ENCODE assay signal across 27 cellular contexts in the genomic region with DNA sequence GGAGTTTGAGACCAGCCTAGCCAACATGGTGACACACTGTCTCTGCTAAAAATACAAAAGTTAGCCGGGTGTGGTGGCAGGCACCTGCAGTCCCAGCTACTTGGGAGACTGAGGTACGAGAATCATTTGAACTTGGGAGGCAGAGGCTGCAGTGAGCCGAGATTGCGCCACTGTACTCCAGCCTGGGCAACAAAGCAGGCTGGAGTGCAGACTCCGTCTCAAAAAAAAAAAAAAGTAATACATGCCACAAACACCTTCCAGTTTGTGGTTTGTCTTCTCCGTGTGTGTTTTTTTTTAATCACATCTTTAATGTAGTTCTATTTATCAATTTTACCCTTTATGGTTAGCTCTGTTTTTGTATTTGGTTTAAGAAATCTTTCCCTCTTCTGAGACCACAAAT.
"Had no signal": no experiment of that assay in that cellular context is flagged by ENCODE, and none has a peak within 500 bp of the region (broad histone marks: within the 10 kb centered on the region; RNA-seq: fewer than 3 reads in every experiment).

No MANE protein-coding gene starts in this region.

- H3K27me3 Mint-ChIP-seq: activated CD4-positive, alpha-beta memory T cell treated with anti-CD3 and anti-CD28 coated beads, Interleukin-2, amount 10 ng/mL, durations not matched to agents 7 days and 5 days; activated CD4-positive, alpha-beta T cell treated with anti-CD3 and anti-CD28 coated beads, Interleukin-2, amount 10 ng/mL, durations not matched to agents 7 days and 5 days; activated naive CD8-positive, alpha-beta T cell treated with anti-CD3 and anti-CD28 coated beads for 36 hours had no signal

- DNase-seq: activated CD4-positive, alpha-beta memory T cell treated with anti-CD3 and anti-CD28 coated beads, Interleukin-2, amount 10 ng/mL, durations not matched to agents 7 days and 5 days; activated CD4-positive, alpha-beta T cell treated with anti-CD3 and anti-CD28 coated beads for 1 hour; activated CD4-positive, alpha-beta T cell treated with anti-CD3 and anti-CD28 coated beads, Interleukin-2, amount 10 ng/mL, durations not matched to agents 7 days and 5 days; activated effector memory CD4-positive, alpha-beta T cell treated with anti-CD3 and anti-CD28 coated beads, Interleukin-2, amount 50 U/mL, for 16 hours; activated naive CD4-positive, alpha-beta T cell treated with anti-CD3 and anti-CD28 coated beads for 36 hours; activated naive CD8-positive, alpha-beta T cell treated with anti-CD3 and anti-CD28 coated beads for 36 hours; adrenal gland; brain microvascular endothelial cell; dermis blood vessel endothelial cell; effector memory CD4-positive, alpha-beta T cell; erythroblast; hippocampal formation; kidney; left colon; mammary epithelial cell; occipital lobe; stimulated activated CD4-positive, alpha-beta T cell treated with anti-CD3 and anti-CD28 coated beads, Interleukin-15, amount 100 ng/mL, for 24 hours; stimulated activated CD4-positive, alpha-beta T cell treated with anti-CD3 and anti-CD28 coated beads, Interleukin-2, amount 100 ng/mL, for 24 hours; stimulated activated naive CD4-positive, alpha-beta T cell had no signal

- H3K4me1 Mint-ChIP-seq: neural progenitor cell, WTC11 had no signal

- H3K9me3 Mint-ChIP-seq: activated CD4-positive, alpha-beta memory T cell treated with anti-CD3 and anti-CD28 coated beads, Interleukin-2, amount 10 ng/mL, durations not matched to agents 7 days and 5 days; activated CD4-positive, alpha-beta T cell treated with anti-CD3 and anti-CD28 coated beads, Interleukin-2, amount 10 ng/mL, durations not matched to agents 7 days and 5 days; activated naive CD4-positive, alpha-beta T cell treated with anti-CD3 and anti-CD28 coated beads for 36 hours; activated naive CD8-positive, alpha-beta T cell treated with anti-CD3 and anti-CD28 coated beads for 36 hours; activated T-helper 1 cell treated with anti-CD3 and anti-CD28 coated beads, Interleukin-12 subunit alpha, Interleukin-12 subunit beta, Interleukin-2, Interleukin-4 antibody, amounts not matched to agents 30 ng/mL and 10 ng/mL and 1 ng/mL, durations not matched to agents 14 hours and 24 hours and 36 hours; neural progenitor cell; WTC11 had no signal

- H3K9ac ChIP-seq: neural progenitor cell, parathyroid adenoma had no signal

- H3K4me2 ChIP-seq: neural progenitor cell had no signal

- H3K27ac Mint-ChIP-seq: activated CD4-positive, alpha-beta memory T cell treated with anti-CD3 and anti-CD28 coated beads, Interleukin-2, amount 10 ng/mL, durations not matched to agents 7 days and 5 days; activated CD4-positive, alpha-beta T cell treated with anti-CD3 and anti-CD28 coated beads, Interleukin-2, amount 10 ng/mL, durations not matched to agents 7 days and 5 days; activated naive CD4-positive, alpha-beta T cell treated with anti-CD3 and anti-CD28 coated beads for 36 hours; activated naive CD8-positive, alpha-beta T cell treated with anti-CD3 and anti-CD28 coated beads for 36 hours; activated T-helper 1 cell treated with anti-CD3 and anti-CD28 coated beads, Interleukin-12 subunit alpha, Interleukin-12 subunit beta, Interleukin-2, Interleukin-4 antibody, amounts not matched to agents 30 ng/mL and 10 ng/mL and 1 ng/mL, durations not matched to agents 14 hours and 24 hours and 36 hours; neural progenitor cell had no signal

- H3K4me3 ChIP-seq: adrenal gland, gastroesophageal sphincter, neural progenitor cell, right atrium auricular region, suprapubic skin, tibial nerve had no signal

- H3K4me3 Mint-ChIP-seq: activated CD4-positive, alpha-beta memory T cell treated with anti-CD3 and anti-CD28 coated beads, Interleukin-2, amount 10 ng/mL, durations not matched to agents 7 days and 5 days; activated CD4-positive, alpha-beta T cell treated with anti-CD3 and anti-CD28 coated beads, Interleukin-2, amount 10 ng/mL, durations not matched to agents 7 days and 5 days; activated naive CD4-positive, alpha-beta T cell treated with anti-CD3 and anti-CD28 coated beads for 36 hours; activated naive CD8-positive, alpha-beta T cell treated with anti-CD3 and anti-CD28 coated beads for 36 hours; activated T-helper 1 cell treated with anti-CD3 and anti-CD28 coated beads, Interleukin-12 subunit alpha, Interleukin-12 subunit beta, Interleukin-2, Interleukin-4 antibody, amounts not matched to agents 30 ng/mL and 10 ng/mL and 1 ng/mL, durations not matched to agents 14 hours and 24 hours and 36 hours; neural progenitor cell; WTC11 had no signal

- H3K4me1 ChIP-seq: neural progenitor cell, parathyroid adenoma had no signal

- H3K27me3 ChIP-seq: adrenal gland, brain microvascular endothelial cell, gastroesophageal sphincter, neural progenitor cell, right atrium auricular region, suprapubic skin, tibial nerve had no signal

- H3K9me3 ChIP-seq: adrenal gland, gastroesophageal sphincter, right atrium auricular region, suprapubic skin, tibial nerve had no signal

- H3K36me3 ChIP-seq: brain microvascular endothelial cell had no signal

- ATAC-seq: gastroesophageal sphincter, left colon, WTC11 had no signal

- H3K27ac ChIP-seq: adrenal gland, brain microvascular endothelial cell, parathyroid adenoma, right atrium auricular region, suprapubic skin, tibial nerve had no signal
